ENCODE assay signal across 1 cellular context in the genomic region with DNA sequence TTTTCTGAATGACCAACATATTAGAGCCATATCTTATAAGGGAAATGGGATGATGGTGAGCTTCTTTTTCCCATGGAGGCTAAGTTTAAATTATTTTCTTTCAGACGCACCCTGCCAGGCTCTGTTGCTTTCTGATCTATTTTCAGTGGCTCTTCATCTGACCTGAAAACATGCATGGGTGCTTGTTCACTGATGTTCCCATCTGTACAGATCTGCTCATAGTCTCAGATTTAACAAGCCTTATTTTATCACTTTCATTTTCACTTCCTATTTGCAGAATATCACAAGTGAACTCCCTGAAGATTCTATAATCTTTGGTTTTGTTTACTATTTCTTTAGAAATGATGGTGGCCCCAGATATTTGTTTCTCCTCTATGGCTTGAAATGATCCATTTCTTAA.
TF ChIP-seq lines count a peak whose summit lies in the region.

No MANE protein-coding gene starts in this region.

TF ChIP-seq in SK-N-SH, 30 proteins besides CTCF, POLR2A, EP300 and RAD21 (continued from another document):
- TF ChIP-seq FOSL2 (IDR thresholded peaks at IDR 0.05; ENCODE audit: borderline replicate concordance, low read depth) (no peak), RXRA (IDR thresholded peaks at IDR 0.05; ENCODE audit: borderline replicate concordance, low read depth) (no peak), YY1 (IDR thresholded peaks at IDR 0.05; ENCODE audit: low read depth) (no peak), RCOR1 (IDR thresholded peaks at IDR 0.05; ENCODE audit: low read length) (no peak), ELF1 (IDR thresholded peaks at IDR 0.05) (no peak), TAF1 (IDR thresholded peaks at IDR 0.05; ENCODE audit: borderline replicate concordance, low read depth, low read length) (no peak), FOXJ3 (CRISPR knock-in tag; IDR thresholded peaks at IDR 0.05) (no peak)
- TF ChIP-seq, protein P1, sequence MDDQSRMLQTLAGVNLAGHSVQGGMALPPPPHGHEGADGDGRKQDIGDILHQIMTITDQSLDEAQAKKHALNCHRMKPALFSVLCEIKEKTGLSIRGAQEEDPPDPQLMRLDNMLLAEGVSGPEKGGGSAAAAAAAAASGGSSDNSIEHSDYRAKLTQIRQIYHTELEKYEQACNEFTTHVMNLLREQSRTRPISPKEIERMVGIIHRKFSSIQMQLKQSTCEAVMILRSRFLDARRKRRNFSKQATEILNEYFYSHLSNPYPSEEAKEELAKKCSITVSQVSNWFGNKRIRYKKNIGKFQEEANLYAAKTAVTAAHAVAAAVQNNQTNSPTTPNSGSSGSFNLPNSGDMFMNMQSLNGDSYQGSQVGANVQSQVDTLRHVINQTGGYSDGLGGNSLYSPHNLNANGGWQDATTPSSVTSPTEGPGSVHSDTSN (IDR thresholded peaks at IDR 0.05): no peak
- TF ChIP-seq, protein P2, sequence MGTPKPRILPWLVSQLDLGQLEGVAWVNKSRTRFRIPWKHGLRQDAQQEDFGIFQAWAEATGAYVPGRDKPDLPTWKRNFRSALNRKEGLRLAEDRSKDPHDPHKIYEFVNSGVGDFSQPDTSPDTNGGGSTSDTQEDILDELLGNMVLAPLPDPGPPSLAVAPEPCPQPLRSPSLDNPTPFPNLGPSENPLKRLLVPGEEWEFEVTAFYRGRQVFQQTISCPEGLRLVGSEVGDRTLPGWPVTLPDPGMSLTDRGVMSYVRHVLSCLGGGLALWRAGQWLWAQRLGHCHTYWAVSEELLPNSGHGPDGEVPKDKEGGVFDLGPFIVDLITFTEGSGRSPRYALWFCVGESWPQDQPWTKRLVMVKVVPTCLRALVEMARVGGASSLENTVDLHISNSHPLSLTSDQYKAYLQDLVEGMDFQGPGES (IDR thresholded peaks at IDR 0.05; ENCODE audit: low read depth, low read length): no peak
TF ChIP-seq in SK-N-SH: peak in this region for 0.
